Comparison of ENCODE assay signal across 29 cellular contexts in the genomic region with DNA sequence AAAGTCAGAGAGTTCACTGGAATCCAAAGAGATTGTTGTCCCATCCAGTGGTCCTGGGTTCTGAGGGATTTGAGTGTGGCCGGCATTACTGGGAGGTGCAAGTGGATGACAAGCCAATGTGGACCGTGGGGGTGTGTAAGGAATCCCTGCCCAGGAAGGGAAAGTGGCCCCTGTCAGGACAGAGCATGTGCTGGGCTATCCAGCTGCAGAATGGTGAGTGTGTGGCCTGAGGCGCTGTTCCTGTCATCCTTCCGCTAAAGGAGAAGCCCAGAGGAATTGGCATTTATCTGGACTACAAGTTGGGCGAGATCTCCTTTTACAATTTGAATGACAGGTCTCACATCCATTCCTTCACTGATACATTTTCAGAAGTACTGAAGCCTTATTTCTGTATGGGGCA. TPM values are rescaled to one million over a fixed set of nuclear protein-coding genes. Genes with fewer than 3 reads are reported as not detected.
"Had no signal": no experiment of that assay in that cellular context is flagged by ENCODE, and none has a peak within 500 bp of the region (broad histone marks: within the 10 kb centered on the region; RNA-seq: fewer than 3 reads in every experiment).

No MANE protein-coding gene starts in this region.

- H3K9me3 ChIP-seq: SJCRH30, SK-N-SH had no signal

- H3K27ac ChIP-seq: SJCRH30, VCaP had no signal

- H3K4me1 ChIP-seq: SJCRH30 had no signal

- H3K9me3 Mint-ChIP-seq: activated CD4-positive, alpha-beta memory T cell treated with anti-CD3 and anti-CD28 coated beads for 36 hours; activated CD4-positive, alpha-beta T cell treated with anti-CD3 and anti-CD28 coated beads, Interleukin-2, amount 10 ng/mL, durations not matched to agents 7 days and 5 days; activated naive CD4-positive, alpha-beta T cell treated with anti-CD3 and anti-CD28 coated beads for 36 hours; activated T-cell treated with anti-CD3 and anti-CD28 coated beads, Interleukin-2, amount 50 U/mL, for 4 hours; brain; central memory CD8-positive, alpha-beta T cell had no signal

- H3K27me3 ChIP-seq: SJCRH30 had no signal

- H3K4me1 Mint-ChIP-seq: brain; central memory CD8-positive, alpha-beta T cell had no signal

- H3K9me2 ChIP-seq: SK-N-SH had no signal

- H3K27ac Mint-ChIP-seq: activated CD4-positive, alpha-beta memory T cell treated with anti-CD3 and anti-CD28 coated beads for 36 hours; activated CD4-positive, alpha-beta T cell treated with anti-CD3 and anti-CD28 coated beads, Interleukin-2, amount 10 ng/mL, durations not matched to agents 7 days and 5 days; activated naive CD4-positive, alpha-beta T cell treated with anti-CD3 and anti-CD28 coated beads for 36 hours; activated naive CD8-positive, alpha-beta T cell; brain had no signal

- H3K9ac ChIP-seq: SK-N-SH had no signal

- H3K4me3 Mint-ChIP-seq: activated CD4-positive, alpha-beta memory T cell treated with anti-CD3 and anti-CD28 coated beads for 36 hours; activated CD4-positive, alpha-beta T cell treated with anti-CD3 and anti-CD28 coated beads, Interleukin-2, amount 10 ng/mL, durations not matched to agents 7 days and 5 days; activated naive CD4-positive, alpha-beta T cell treated with anti-CD3 and anti-CD28 coated beads for 36 hours; activated naive CD8-positive, alpha-beta T cell; activated T-cell treated with anti-CD3 and anti-CD28 coated beads, Interleukin-2, amount 50 U/mL, for 4 hours; brain; central memory CD8-positive, alpha-beta T cell had no signal

- ATAC-seq: activated T-cell treated with anti-CD3 and anti-CD28 coated beads, Interleukin-2, amount 50 U/mL, for 4 hours had no signal

- H3K36me3 ChIP-seq: SJCRH30 had no signal

- H3K36me3 Mint-ChIP-seq: activated CD4-positive, alpha-beta memory T cell treated with anti-CD3 and anti-CD28 coated beads for 36 hours; activated naive CD8-positive, alpha-beta T cell; brain had no signal

- H3K4me2 ChIP-seq: SK-N-SH had no signal

- DNase-seq: activated CD4-positive, alpha-beta memory T cell treated with anti-CD3 and anti-CD28 coated beads for 36 hours; activated CD4-positive, alpha-beta T cell treated with anti-CD3 and anti-CD28 coated beads, Interleukin-2, amount 10 ng/mL, durations not matched to agents 7 days and 5 days; activated CD4-positive, CD25-positive, alpha-beta regulatory T cell; activated CD8-positive, alpha-beta memory T cell treated with anti-CD3 and anti-CD28 coated beads for 24 hours; activated gamma-delta T cell; activated naive CD4-positive, alpha-beta T cell treated with anti-CD3 and anti-CD28 coated beads for 36 hours; activated T-cell treated with anti-CD3 and anti-CD28 coated beads, Interleukin-2, amount 50 U/mL, for 4 hours; amygdala; Kasumi-1; KBM-7; MV-4-11; NCI-H1092 treated with DMSO at 0.1 percent for 48 hours; NCI-H1417 treated with DMSO at 0.1 percent for 48 hours; NCI-H1694; NCI-H2029; NCI-H345; NCI-H510A; NCI-H69; NK-92 treated with Interleukin-12 subunit alpha and Interleukin-12 subunit beta, amount 100 ng/mL, for 24 hours; Right ventricle myocardium superior; SJCRH30; SK-N-SH; T-helper 1 cell had no signal

- H3K4me3 ChIP-seq: SJCRH30 had no signal

- H3K27me3 Mint-ChIP-seq: brain; central memory CD8-positive, alpha-beta T cell had no signal

RNA-seq across cellular contexts. Expression of a gene that starts 20.4 kb away (rescaled TPM):
- total RNA-seq: activated CD4-positive, alpha-beta memory T cell treated with anti-CD3 and anti-CD28 coated beads for 36 hours; activated CD4-positive, alpha-beta T cell treated with anti-CD3 and anti-CD28 coated beads, Interleukin-2, amount 10 ng/mL, durations not matched to agents 7 days and 5 days; activated naive CD4-positive, alpha-beta T cell treated with anti-CD3 and anti-CD28 coated beads for 36 hours; activated T-cell treated with anti-CD3 and anti-CD28 coated beads, Interleukin-2, amount 50 U/mL, for 4 hours; astrocyte; Right ventricle myocardium superior; SJCRH30; T-helper 2 cell treated with Interferon-gamma antibody and Interleukin-4, amounts not matched to agents 100 ng/mL and 5 ng/mL, for 36 hours had no signal
- polyA plus RNA-seq: SK-N-SH had no signal

RNA-seq across cellular contexts. Expression of a gene that starts 33.9 kb away (rescaled TPM):
- total RNA-seq: SJCRH30 had no signal
- polyA plus RNA-seq: SK-N-SH had no signal

RNA-seq across cellular contexts. Expression of a gene that starts 42.3 kb away (rescaled TPM):
- total RNA-seq: activated CD4-positive, alpha-beta memory T cell treated with anti-CD3 and anti-CD28 coated beads for 36 hours; activated CD4-positive, alpha-beta T cell treated with anti-CD3 and anti-CD28 coated beads, Interleukin-2, amount 10 ng/mL, durations not matched to agents 7 days and 5 days; activated naive CD4-positive, alpha-beta T cell treated with anti-CD3 and anti-CD28 coated beads for 36 hours; activated T-cell treated with anti-CD3 and anti-CD28 coated beads, Interleukin-2, amount 50 U/mL, for 4 hours; astrocyte; Right ventricle myocardium superior; T-helper 2 cell treated with Interferon-gamma antibody and Interleukin-4, amounts not matched to agents 100 ng/mL and 5 ng/mL, for 36 hours had no signal
- polyA plus RNA-seq: SK-N-SH had no signal
